In genomic region chr10:79562135-79562756, GRCh38 we compare ENCODE assay signal across 8 cellular contexts. TPM values are rescaled to one million over a fixed set of nuclear protein-coding genes. Genes with fewer than 3 reads are reported as not detected.
DNase-seq lines count a peak whose midpoint lies in the region; ATAC-seq and TF ChIP-seq lines count a peak whose summit lies in the region.

No MANE protein-coding gene starts in this region.

- H3K36me3 Mint-ChIP-seq in naive B cell = no peaks in the 10 kb centered on the region

- H3K4me3 ChIP-seq in epithelial cell of proximal tubule (ENCODE audit: low read depth, low read length) = no peak overlapping the region

- H3K4me3 Mint-ChIP-seq in naive B cell = peak overlapping the region in 2 of 8 donors; percentile 5 to 22
- H3K4me3 Mint-ChIP-seq in stimulated activated naive CD8-positive, alpha-beta T cell treated with anti-CD3 and anti-CD28 coated beads, Interleukin-15, amount 100 ng/mL, for 72 hours = peak overlapping the region in 1 of 2 donors; percentile 41

- peak; percentile 71 for DNase-seq in Right ventricle myocardium inferior (ENCODE audit: missing footprints)
- DNase-seq in cardiac septum (ENCODE audit: low spot score) = no peak
- DNase-seq in NCI-H526 treated with DMSO at 0.1 percent for 48 hours (lab: John Stamatoyannopoulos, UW) = peak; percentile 47
- peak; percentile 23 for DNase-seq in activated CD8-positive, alpha-beta memory T cell treated with anti-CD3 and anti-CD28 coated beads, Interleukin-2, amount 50 U/mL, for 24 hours (ENCODE audit: extremely low read depth)
- DNase-seq in epithelial cell of proximal tubule (ENCODE audit: low read depth) = no peak
- peak; percentile 39 for DNase-seq in naive B cell
- DNase-seq in stimulated activated naive CD8-positive, alpha-beta T cell treated with anti-CD3 and anti-CD28 coated beads, Interleukin-15, amount 100 ng/mL, for 72 hours = peak; percentile 46 to 65

- peaks cover 11 to 32% (median 22%) of the 10 kb centered on the region in 3 donors for H3K27me3 Mint-ChIP-seq in naive B cell
- peaks cover 28% of the 10 kb centered on the region for H3K27me3 Mint-ChIP-seq in stimulated activated naive CD8-positive, alpha-beta T cell treated with anti-CD3 and anti-CD28 coated beads, Interleukin-15, amount 100 ng/mL, for 72 hours

- ATAC-seq in Right ventricle myocardium inferior = peak; percentile 63
- ATAC-seq in HG02973 (IDR thresholded peaks at IDR 0.05; ENCODE audit: unreplicated experiment) = peak; percentile 70
- ATAC-seq in naive B cell (ENCODE audit: low read depth in 2 of 2) = peak; percentile 45 to 63
- peak; percentile 81 for ATAC-seq in stimulated activated naive CD8-positive, alpha-beta T cell treated with anti-CD3 and anti-CD28 coated beads, Interleukin-15, amount 100 ng/mL, for 72 hours

- TF ChIP-seq CTCF in epithelial cell of proximal tubule (conservative IDR thresholded peaks at IDR 0.05; ENCODE audit: low read depth, low read length) = peak; percentile 97

- H3K27ac Mint-ChIP-seq in naive B cell = peak overlapping the region in 1 of 6 donors; percentile 72
- H3K27ac Mint-ChIP-seq in stimulated activated naive CD8-positive, alpha-beta T cell treated with anti-CD3 and anti-CD28 coated beads, Interleukin-15, amount 100 ng/mL, for 72 hours = peak overlapping the region in 1 of 2 donors; percentile 30

- intact Hi-C loops in Right ventricle myocardium inferior (cut with DNase I) (loop anchor here (2.0 kb wide), 1 partner anchor 367 kb away; no protein-coding TSS in a partner anchor), cardiac septum (cut with DNase I) (loop anchor here (5.0 kb wide), 1 partner anchor 365 kb away; no protein-coding TSS in a partner anchor)

- H3K9me3 Mint-ChIP-seq in naive B cell = no peaks in the 10 kb centered on the region
- H3K9me3 Mint-ChIP-seq in stimulated activated naive CD8-positive, alpha-beta T cell treated with anti-CD3 and anti-CD28 coated beads, Interleukin-15, amount 100 ng/mL, for 72 hours = no peaks in the 10 kb centered on the region

- peaks cover 7 to 12% (median 8%) of the 10 kb centered on the region in 3 donors for H3K4me1 Mint-ChIP-seq in naive B cell
- peaks cover 11% of the 10 kb centered on the region for H3K4me1 Mint-ChIP-seq in stimulated activated naive CD8-positive, alpha-beta T cell treated with anti-CD3 and anti-CD28 coated beads, Interleukin-15, amount 100 ng/mL, for 72 hours

RNA-seq across cellular contexts. Expression of gene SFTPA2, which starts 2.0 kb away (rescaled TPM):
- total RNA-seq in Right ventricle myocardium inferior (0.51 TPM), cardiac septum (0.11 TPM), epithelial cell of proximal tubule (not detected in 2 replicates)
- polyA plus RNA-seq in naive B cell (ENCODE audit: low read depth in 6 of 6) = not detected

RNA-seq across cellular contexts. Expression of gene SFTPA1, which starts 48.5 kb away (rescaled TPM):
- 0.24 TPM for total RNA-seq in Right ventricle myocardium inferior
- total RNA-seq in cardiac septum = 0.19 TPM
- not detected in 2 replicates for total RNA-seq in epithelial cell of proximal tubule
- polyA plus RNA-seq in naive B cell (ENCODE audit: low read depth in 6 of 6) = not detected

RNA-seq across cellular contexts. Expression of gene EIF5AL1, which starts 49.9 kb away (rescaled TPM):
- 0.05 TPM for total RNA-seq in Right ventricle myocardium inferior
- total RNA-seq in cardiac septum = 0.08 TPM
- total RNA-seq in epithelial cell of proximal tubule = 0.35 and 0.43 TPM in 2 replicates
- polyA plus RNA-seq in naive B cell (ENCODE audit: low read depth in 6 of 6) = under 1 TPM; 0.12 to 0.52 (median 0.36) TPM

Comparison
In these comparisons a context has a peak if more than half of its experiments do, and no peak if none do; other contexts are left out.
1. DNase-seq: peak in Right ventricle myocardium inferior (single experiment), NCI-H526 treated with DMSO at 0.1 percent for 48 hours (single experiment), activated CD8-positive, alpha-beta memory T cell treated with anti-CD3 and anti-CD28 coated beads, Interleukin-2, amount 50 U/mL, for 24 hours (single experiment), naive B cell (single experiment) and stimulated activated naive CD8-positive, alpha-beta T cell treated with anti-CD3 and anti-CD28 coated beads, Interleukin-15, amount 100 ng/mL, for 72 hours (2 of 2); none in cardiac septum (single experiment) and epithelial cell of proximal tubule (single experiment).
2. Peak in every context shown above with its lines, with median percentiles within 50 percentile points of each other: ATAC-seq.